17 cellular contexts compared by ENCODE assay signal in the genomic region with DNA sequence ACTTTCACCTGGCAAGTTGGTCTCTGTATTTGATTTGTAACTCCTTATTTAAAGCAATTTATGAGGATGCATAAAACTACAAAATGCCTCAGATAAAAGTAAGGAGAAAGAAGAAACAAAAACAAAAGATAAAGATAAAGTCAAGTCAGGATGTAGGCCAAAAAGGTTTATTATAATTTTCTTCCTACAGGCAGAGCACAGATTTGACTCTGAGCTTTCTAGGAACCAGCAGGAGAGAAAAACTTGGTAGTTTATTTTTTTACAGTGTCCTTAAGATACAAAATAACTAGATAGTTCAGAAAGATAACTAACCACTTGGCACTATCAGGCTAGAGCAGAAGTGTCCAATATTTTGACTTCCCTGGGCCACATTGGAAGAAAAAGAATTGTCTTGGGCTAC. TPM values are rescaled to one million over a fixed set of nuclear protein-coding genes. Genes with fewer than 3 reads are reported as not detected.
DNase-seq lines count a peak whose midpoint lies in the region; ATAC-seq lines count a peak whose summit lies in the region.
"Had no signal": no experiment of that assay in that cellular context is flagged by ENCODE, and none has a peak within 500 bp of the region (broad histone marks: within the 10 kb centered on the region; RNA-seq: fewer than 3 reads in every experiment).

No MANE protein-coding gene starts in this region.

- H3K27ac ChIP-seq in CD4-positive, CD25-positive, alpha-beta regulatory T cell (ENCODE audit: insufficient read depth, low read length, poor library complexity, severe bottlenecking), result no peak overlapping the region
- no peak overlapping the region for H3K27ac ChIP-seq in CD8-positive, alpha-beta memory T cell (ENCODE audit: low read depth, low read length)
- no peak overlapping the region for H3K27ac ChIP-seq in naive thymus-derived CD4-positive, alpha-beta T cell (ENCODE audit: low read depth, low read length)
- H3K27ac ChIP-seq in SJCRH30, result no peak overlapping the region
- H3K27ac ChIP-seq: C4-2B, right lobe of liver had no signal

- H3K9me3 Mint-ChIP-seq in CD4-positive, CD25-positive, alpha-beta regulatory T cell, result no peaks in the 10 kb centered on the region
- no peaks in the 10 kb centered on the region for H3K9me3 Mint-ChIP-seq in CD8-positive, alpha-beta memory T cell
- no peaks in the 10 kb centered on the region for H3K9me3 Mint-ChIP-seq in activated T-helper 2 cell treated with anti-CD3 and anti-CD28 coated beads, Interferon-gamma antibody, Interleukin-2, Interleukin-4, amounts not matched to agents 10 μg/mL and 5 μg/mL and 100 μg/mL, durations not matched to agents 14 hours and 24 hours and 36 hours
- H3K9me3 Mint-ChIP-seq in naive thymus-derived CD4-positive, alpha-beta T cell, result no peaks in the 10 kb centered on the region
- H3K9me3 Mint-ChIP-seq: type B pancreatic cell had no signal

- H3K4me1 Mint-ChIP-seq in CD4-positive, CD25-positive, alpha-beta regulatory T cell, result peaks cover 35 to 83% (median 45%) of the 10 kb centered on the region in 4 donors
- peaks cover 55 to 84% (median 69%) of the 10 kb centered on the region in 3 donors for H3K4me1 Mint-ChIP-seq in CD8-positive, alpha-beta memory T cell
- H3K4me1 Mint-ChIP-seq in activated T-helper 2 cell treated with anti-CD3 and anti-CD28 coated beads, Interferon-gamma antibody, Interleukin-2, Interleukin-4, amounts not matched to agents 10 μg/mL and 5 μg/mL and 100 μg/mL, durations not matched to agents 14 hours and 24 hours and 36 hours (ENCODE audit: low read depth), result peaks cover 28% of the 10 kb centered on the region
- peaks cover 31 to 85% (median 55%) of the 10 kb centered on the region in 7 donors for H3K4me1 Mint-ChIP-seq in naive thymus-derived CD4-positive, alpha-beta T cell

- POLR2A ChIA-PET in CD8-positive, alpha-beta memory T cell (lab: Charles Lee), result interaction anchor here (1.2 kb wide), 1 partner anchor 15 kb away, joined by 7 read pairs; no protein-coding TSS in a partner anchor
- POLR2A ChIA-PET in naive thymus-derived CD4-positive, alpha-beta T cell (lab: Charles Lee), result no interaction called here

- no peak for ATAC-seq in CD4-positive, CD25-positive, alpha-beta regulatory T cell (ENCODE audit: low read depth in 2 of 2)
- ATAC-seq in naive thymus-derived CD4-positive, alpha-beta T cell, result no peak
- ATAC-seq: right lobe of liver had no signal

- H3K4me1 ChIP-seq in CD4-positive, CD25-positive, alpha-beta regulatory T cell (ENCODE audit: control insufficient read depth, insufficient read depth, low read length, poor library complexity, severe bottlenecking), result peaks cover 62% of the 10 kb centered on the region
- H3K4me1 ChIP-seq in CD8-positive, alpha-beta memory T cell (ENCODE audit: insufficient read depth, low read length), result peaks cover 34% of the 10 kb centered on the region
- peaks cover 15 to 30% of the 10 kb centered on the region in 2 donors for H3K4me1 ChIP-seq in naive thymus-derived CD4-positive, alpha-beta T cell (ENCODE audit: control insufficient read depth in 2 of 2, insufficient read depth in 2 of 2, low read length in 2 of 2)
- no peaks in the 10 kb centered on the region for H3K4me1 ChIP-seq in SJCRH30

- CTCF ChIA-PET in CD8-positive, alpha-beta memory T cell (lab: Charles Lee), result no interaction called here
- CTCF ChIA-PET in naive thymus-derived CD4-positive, alpha-beta T cell (lab: Charles Lee), result no interaction called here

- DNase-seq in CD4-positive, CD25-positive, alpha-beta regulatory T cell, result no peak
- DNase-seq in CD8-positive, alpha-beta memory T cell, result no peak
- no peak for DNase-seq in activated T-helper 2 cell treated with anti-CD3 and anti-CD28 coated beads, Interferon-gamma antibody, Interleukin-2, Interleukin-4, amounts not matched to agents 10 μg/mL and 5 μg/mL and 100 μg/mL, durations not matched to agents 14 hours and 24 hours and 36 hours (ENCODE audit: low spot score)
- no peak for DNase-seq in naive thymus-derived CD4-positive, alpha-beta T cell
- no peak for DNase-seq in SJCRH30
- DNase-seq in CD1c-positive myeloid dendritic cell (ENCODE audit: extremely low spot score), result no peak
- no peak for DNase-seq in C1 segment of cervical spinal cord (lab: John Stamatoyannopoulos, UW)
- DNase-seq: dorsolateral prefrontal cortex; EL; kidney; NCI-H146; NCI-H2107; right lobe of liver; stimulated activated CD4-positive, alpha-beta T cell treated with anti-CD3 and anti-CD28 coated beads, Interleukin-12 subunit alpha, Interleukin-12 subunit beta, amount 100 ng/mL, for 4 hours; stimulated activated CD4-positive, alpha-beta T cell treated with anti-CD3 and anti-CD28 coated beads, Interleukin-4, amount 100 ng/mL, for 1 hour had no signal

- peaks cover 3% of the 10 kb centered on the region for H3K36me3 Mint-ChIP-seq in CD4-positive, CD25-positive, alpha-beta regulatory T cell
- H3K36me3 Mint-ChIP-seq in CD8-positive, alpha-beta memory T cell, result peaks cover 0 to 24% (median 2%) of the 10 kb centered on the region in 3 donors
- H3K36me3 Mint-ChIP-seq in activated T-helper 2 cell treated with anti-CD3 and anti-CD28 coated beads, Interferon-gamma antibody, Interleukin-2, Interleukin-4, amounts not matched to agents 10 μg/mL and 5 μg/mL and 100 μg/mL, durations not matched to agents 14 hours and 24 hours and 36 hours (ENCODE audit: low read depth), result peaks cover 18% of the 10 kb centered on the region
- H3K36me3 Mint-ChIP-seq in naive thymus-derived CD4-positive, alpha-beta T cell, result peaks cover 0 to 3% (median 0%) of the 10 kb centered on the region in 5 donors

- no peaks in the 10 kb centered on the region for H3K9me3 ChIP-seq in CD4-positive, CD25-positive, alpha-beta regulatory T cell (ENCODE audit: control insufficient read depth in 2 of 2, low read length in 2 of 2)
- no peaks in the 10 kb centered on the region for H3K9me3 ChIP-seq in CD8-positive, alpha-beta memory T cell (ENCODE audit: low read length)
- H3K9me3 ChIP-seq in naive thymus-derived CD4-positive, alpha-beta T cell (ENCODE audit: control insufficient read depth in 2 of 3, low read length in 3 of 3), result no peaks in the 10 kb centered on the region
- no peaks in the 10 kb centered on the region for H3K9me3 ChIP-seq in SJCRH30 (replicated peaks)
- H3K9me3 ChIP-seq: right lobe of liver had no signal

- H3K27ac Mint-ChIP-seq in CD4-positive, CD25-positive, alpha-beta regulatory T cell, result peak overlapping the region in 2 of 3 donors; percentile 6 to 47
- H3K27ac Mint-ChIP-seq in CD8-positive, alpha-beta memory T cell, result peak overlapping the region in 5 of 8 donors; percentile 4 to 60 (median 56)
- H3K27ac Mint-ChIP-seq in activated T-helper 2 cell treated with anti-CD3 and anti-CD28 coated beads, Interferon-gamma antibody, Interleukin-2, Interleukin-4, amounts not matched to agents 10 μg/mL and 5 μg/mL and 100 μg/mL, durations not matched to agents 14 hours and 24 hours and 36 hours, result peak overlapping the region; percentile 40
- H3K27ac Mint-ChIP-seq in naive thymus-derived CD4-positive, alpha-beta T cell, result peak overlapping the region in 5 of 9 donors; percentile 8 to 86 (median 53)
- H3K27ac Mint-ChIP-seq: type B pancreatic cell had no signal

- peaks cover 6% of the 10 kb centered on the region for H3K36me3 ChIP-seq in CD4-positive, CD25-positive, alpha-beta regulatory T cell (ENCODE audit: control insufficient read depth, insufficient read depth, low read length)
- no peaks in the 10 kb centered on the region for H3K36me3 ChIP-seq in CD8-positive, alpha-beta memory T cell (ENCODE audit: insufficient read depth, low read length)
- peaks cover 0 to 6% (median 0%) of the 10 kb centered on the region in 3 experiments for H3K36me3 ChIP-seq in naive thymus-derived CD4-positive, alpha-beta T cell (ENCODE audit: control insufficient read depth in 2 of 3, insufficient read depth in 3 of 3, low read length in 3 of 3)
- H3K36me3 ChIP-seq in SJCRH30, result no peaks in the 10 kb centered on the region
- H3K36me3 ChIP-seq: right lobe of liver had no signal

- H3K27me3 Mint-ChIP-seq in CD4-positive, CD25-positive, alpha-beta regulatory T cell, result no peaks in the 10 kb centered on the region
- no peaks in the 10 kb centered on the region for H3K27me3 Mint-ChIP-seq in CD8-positive, alpha-beta memory T cell
- H3K27me3 Mint-ChIP-seq in activated T-helper 2 cell treated with anti-CD3 and anti-CD28 coated beads, Interferon-gamma antibody, Interleukin-2, Interleukin-4, amounts not matched to agents 10 μg/mL and 5 μg/mL and 100 μg/mL, durations not matched to agents 14 hours and 24 hours and 36 hours (ENCODE audit: low read depth), result no peaks in the 10 kb centered on the region
- no peaks in the 10 kb centered on the region for H3K27me3 Mint-ChIP-seq in naive thymus-derived CD4-positive, alpha-beta T cell
- H3K27me3 Mint-ChIP-seq: type B pancreatic cell had no signal

- H3K4me3 Mint-ChIP-seq in CD4-positive, CD25-positive, alpha-beta regulatory T cell, result peak overlapping the region in 2 of 4 donors; percentile 34 to 38
- peak overlapping the region in 4 of 7 donors; percentile 8 to 38 (median 26) for H3K4me3 Mint-ChIP-seq in CD8-positive, alpha-beta memory T cell
- H3K4me3 Mint-ChIP-seq in activated T-helper 2 cell treated with anti-CD3 and anti-CD28 coated beads, Interferon-gamma antibody, Interleukin-2, Interleukin-4, amounts not matched to agents 10 μg/mL and 5 μg/mL and 100 μg/mL, durations not matched to agents 14 hours and 24 hours and 36 hours (ENCODE audit: low read depth), result no peak overlapping the region
- peak overlapping the region in 4 of 10 donors; percentile 17 to 55 (median 37) for H3K4me3 Mint-ChIP-seq in naive thymus-derived CD4-positive, alpha-beta T cell
- H3K4me3 Mint-ChIP-seq: type B pancreatic cell had no signal

- H3K27me3 ChIP-seq in CD4-positive, CD25-positive, alpha-beta regulatory T cell (ENCODE audit: control insufficient read depth, insufficient read depth, low read length), result no peaks in the 10 kb centered on the region
- no peaks in the 10 kb centered on the region for H3K27me3 ChIP-seq in CD8-positive, alpha-beta memory T cell (ENCODE audit: insufficient read depth, low read length, poor library complexity, severe bottlenecking)
- no peaks in the 10 kb centered on the region for H3K27me3 ChIP-seq in naive thymus-derived CD4-positive, alpha-beta T cell (ENCODE audit: control insufficient read depth in 2 of 2, insufficient read depth in 2 of 2, low read length in 2 of 2)
- no peaks in the 10 kb centered on the region for H3K27me3 ChIP-seq in SJCRH30
- H3K27me3 ChIP-seq: dorsolateral prefrontal cortex, right lobe of liver had no signal

- intact Hi-C loops in activated T-helper 2 cell treated with anti-CD3 and anti-CD28 coated beads, Interferon-gamma antibody, Interleukin-2, Interleukin-4, amounts not matched to agents 10 μg/mL and 5 μg/mL and 100 μg/mL, durations not matched to agents 14 hours and 24 hours and 36 hours (cut with micrococcal nuclease), result no loop called here
- intact Hi-C loops in naive thymus-derived CD4-positive, alpha-beta T cell (cut with micrococcal nuclease), result no loop called here

- peak overlapping the region; percentile 40 for H3K4me3 ChIP-seq in CD4-positive, CD25-positive, alpha-beta regulatory T cell (ENCODE audit: low read depth, low read length)
- no peak overlapping the region for H3K4me3 ChIP-seq in CD8-positive, alpha-beta memory T cell (ENCODE audit: low read length)
- H3K4me3 ChIP-seq in naive thymus-derived CD4-positive, alpha-beta T cell (ENCODE audit: low read length), result no peak overlapping the region
- H3K4me3 ChIP-seq in SJCRH30, result no peak overlapping the region
- H3K4me3 ChIP-seq: dorsolateral prefrontal cortex, right lobe of liver had no signal

RNA-seq across cellular contexts. Expression of a gene that starts 16.7 kb away (rescaled TPM):
- 174 TPM for total RNA-seq in CD4-positive, CD25-positive, alpha-beta regulatory T cell
- 10 to 100 TPM; 20.6 to 39.7 (median 27.3) TPM for polyA plus RNA-seq in CD4-positive, CD25-positive, alpha-beta regulatory T cell
- total RNA-seq in CD8-positive, alpha-beta memory T cell, result 100 to 1,000 TPM; 159 to 168 TPM
- 13.2 TPM for polyA plus RNA-seq in CD8-positive, alpha-beta memory T cell
- 151 and 153 TPM in 2 replicates for total RNA-seq in activated T-helper 2 cell treated with anti-CD3 and anti-CD28 coated beads, Interferon-gamma antibody, Interleukin-2, Interleukin-4, amounts not matched to agents 10 μg/mL and 5 μg/mL and 100 μg/mL, durations not matched to agents 14 hours and 24 hours and 36 hours
- 100 to 1,000 TPM; 112 to 156 (median 140) TPM for total RNA-seq in naive thymus-derived CD4-positive, alpha-beta T cell
- 10 to 100 TPM; 15.8 to 16.8 TPM for polyA plus RNA-seq in naive thymus-derived CD4-positive, alpha-beta T cell
- total RNA-seq in SJCRH30 (2014; rRNA removed; shearing (Covaris generic)), result 49.6 and 60.6 TPM in 2 replicates
